33 cellular contexts compared by ENCODE assay signal in genomic region chr19:15529774-15530372, GRCh38. TPM values are rescaled to one million over a fixed set of nuclear protein-coding genes. Genes with fewer than 3 reads are reported as not detected.
DNase-seq lines count a peak whose midpoint lies in the region; ATAC-seq, FAIRE-seq and TF ChIP-seq lines count a peak whose summit lies in the region.
"Had no signal": no experiment of that assay in that cellular context is flagged by ENCODE, and none has a peak within 500 bp of the region (broad histone marks: within the 10 kb centered on the region; RNA-seq: fewer than 3 reads in every experiment).

No MANE protein-coding gene starts in this region.

- H3K4me3 ChIP-seq in bronchial epithelial cell (ENCODE audit: low read depth, low read length) = no peak overlapping the region
- H3K4me3 ChIP-seq: dorsolateral prefrontal cortex, GM23248, SK-N-MC, smooth muscle cell had no signal

- H3K27me3 ChIP-seq in bronchial epithelial cell (ENCODE audit: control insufficient read depth, insufficient read depth, low read length) = no peaks in the 10 kb centered on the region

- DNase-seq in ELR (ENCODE audit: low read depth) (peak; percentile 30), HT1080 (ENCODE audit: low read depth) (peak; percentile 46), bronchial epithelial cell (ENCODE audit: low read depth) (peak; percentile 62), iris pigment epithelial cell (ENCODE audit: low read depth) (peak; percentile 15), endothelial cell (ENCODE audit: low spot score) (no peak), NCI-H2196 (lab: John Stamatoyannopoulos, UW; ENCODE audit: unreplicated experiment) (no peak), SKM-1 (lab: John Stamatoyannopoulos, UW; ENCODE audit: unreplicated experiment) (no peak)
- DNase-seq: ACHN; activated CD4-positive, alpha-beta T cell treated with anti-CD3 and anti-CD28 coated beads for 48 hours; activated CD8-positive, alpha-beta memory T cell treated with anti-CD3 and anti-CD28 coated beads for 24 hours; activated gamma-delta T cell treated with Interleukin-2 at 50 U/mL for 16 hours; activated naive CD8-positive, alpha-beta T cell treated with anti-CD3 and anti-CD28 coated beads, Interleukin-2, amount 50 U/mL, for 24 hours; activated T-cell treated with anti-CD3 and anti-CD28 coated beads, Interleukin-2, amount 50 U/mL, for 4 hours; DMS153; dorsolateral prefrontal cortex; foreskin melanocyte; GF-D8; GM23248; IMR-90; NCI-H2081 treated with DMSO at 0.1 percent for 48 hours; NCI-H345; NCI-H82; stimulated activated CD4-positive, alpha-beta T cell treated with anti-CD3 and anti-CD28 coated beads, Interleukin-1b, Interleukin-23, amount 100 ng/mL, for 48 hours; WERI-Rb-1 had no signal

- peaks cover 8% of the 10 kb centered on the region for H3K27me3 Mint-ChIP-seq in endothelial cell (ENCODE audit: unreplicated experiment)
- H3K27me3 Mint-ChIP-seq: activated naive CD8-positive, alpha-beta T cell treated with anti-CD3 and anti-CD28 coated beads, Interleukin-2, amount 50 U/mL, for 24 hours; central memory CD8-positive, alpha-beta T cell had no signal

- no peak for ATAC-seq in GM21515 (IDR thresholded peaks at IDR 0.05; ENCODE audit: unreplicated experiment)
- ATAC-seq: activated naive CD8-positive, alpha-beta T cell treated with anti-CD3 and anti-CD28 coated beads, Interleukin-2, amount 50 U/mL, for 24 hours; activated T-cell treated with anti-CD3 and anti-CD28 coated beads, Interleukin-2, amount 50 U/mL, for 4 hours had no signal

- H3K36me3 ChIP-seq in bronchial epithelial cell (ENCODE audit: control insufficient read depth, insufficient read depth, low read length) = no peaks in the 10 kb centered on the region
- H3K36me3 ChIP-seq: WERI-Rb-1 had no signal

- TF ChIP-seq CTCF in bronchial epithelial cell (IDR thresholded peaks at IDR 0.05; ENCODE audit: insufficient read depth, low read length, severe bottlenecking) (no peak), endothelial cell (IDR thresholded peaks at IDR 0.05; ENCODE audit: unreplicated experiment) (no peak)

- H3K9me3 Mint-ChIP-seq in endothelial cell (ENCODE audit: unreplicated experiment) = peaks cover 20% of the 10 kb centered on the region

- no peak overlapping the region for H3K27ac Mint-ChIP-seq in endothelial cell (ENCODE audit: unreplicated experiment)
- H3K27ac Mint-ChIP-seq: activated naive CD8-positive, alpha-beta T cell treated with anti-CD3 and anti-CD28 coated beads, Interleukin-2, amount 50 U/mL, for 24 hours had no signal

- no peaks in the 10 kb centered on the region for H3K4me1 Mint-ChIP-seq in endothelial cell (ENCODE audit: unreplicated experiment)

- H3K4me3 Mint-ChIP-seq in endothelial cell (ENCODE audit: unreplicated experiment) = no peak overlapping the region
- H3K4me3 Mint-ChIP-seq: activated naive CD8-positive, alpha-beta T cell treated with anti-CD3 and anti-CD28 coated beads, Interleukin-2, amount 50 U/mL, for 24 hours; activated T-cell treated with anti-CD3 and anti-CD28 coated beads, Interleukin-2, amount 50 U/mL, for 4 hours; central memory CD8-positive, alpha-beta T cell had no signal

- H3K36me3 Mint-ChIP-seq in endothelial cell (ENCODE audit: low read depth, unreplicated experiment) = peaks cover 7% of the 10 kb centered on the region

- peak; percentile 82 for FAIRE-seq in bronchial epithelial cell (lab: Jason Lieb, UNC)
- FAIRE-seq: endothelial cell of umbilical vein had no signal

RNA-seq across cellular contexts. Expression of gene CYP4F22, which starts 21.5 kb away (rescaled TPM):
- not detected in 2 replicates for total RNA-seq in HT1080 (2014; rRNA removed; shearing (Covaris generic))
- polyA plus RNA-seq in HT1080 (2015; cell fraction: cytosol; rRNA removed) = not detected in 2 replicates
- not detected in 2 replicates for polyA plus RNA-seq in HT1080 (2015; cell fraction: nucleus; rRNA removed)
- total RNA-seq in bronchial epithelial cell (0.13 TPM in 1 of 2 replicates, not detected in the other), endothelial cell (ENCODE audit: unreplicated experiment) (not detected)
- total RNA-seq: endothelial cell of umbilical vein, GM23248, IMR-90, lung microvascular endothelial cell, smooth muscle cell had no signal
- polyA plus RNA-seq: BJ, endothelial cell of umbilical vein, GM23248, IMR-90, neural cell, smooth muscle cell had no signal

RNA-seq across cellular contexts. Expression of gene PGLYRP2, which starts 50.6 kb away (rescaled TPM):
- total RNA-seq in HT1080 (2014; rRNA removed; shearing (Covaris generic)) = not detected in 2 replicates
- polyA plus RNA-seq in HT1080 (2015; cell fraction: cytosol; rRNA removed) = not detected in 2 replicates
- polyA plus RNA-seq in HT1080 (2015; cell fraction: nucleus; rRNA removed) = not detected in 2 replicates
- total RNA-seq in bronchial epithelial cell = not detected in 2 replicates
- total RNA-seq in endothelial cell (ENCODE audit: unreplicated experiment) = not detected
- total RNA-seq: GM23248; IMR-90; lung microvascular endothelial cell; smooth muscle cell; T-helper 2 cell treated with Interferon-gamma antibody and Interleukin-4, amounts not matched to agents 100 ng/mL and 5 ng/mL, for 36 hours had no signal
- polyA plus RNA-seq: BJ, GM23248, IMR-90, neural cell, smooth muscle cell had no signal

Comparison
In these comparisons a context has a peak if more than half of its experiments do, and no peak if none do; other contexts are left out.
1. DNase-seq: peak in ELR (single experiment), HT1080 (single experiment), bronchial epithelial cell (single experiment) and iris pigment epithelial cell (single experiment); none in endothelial cell (single experiment), NCI-H2196 (single experiment) and SKM-1 (single experiment).